In the genomic region with DNA sequence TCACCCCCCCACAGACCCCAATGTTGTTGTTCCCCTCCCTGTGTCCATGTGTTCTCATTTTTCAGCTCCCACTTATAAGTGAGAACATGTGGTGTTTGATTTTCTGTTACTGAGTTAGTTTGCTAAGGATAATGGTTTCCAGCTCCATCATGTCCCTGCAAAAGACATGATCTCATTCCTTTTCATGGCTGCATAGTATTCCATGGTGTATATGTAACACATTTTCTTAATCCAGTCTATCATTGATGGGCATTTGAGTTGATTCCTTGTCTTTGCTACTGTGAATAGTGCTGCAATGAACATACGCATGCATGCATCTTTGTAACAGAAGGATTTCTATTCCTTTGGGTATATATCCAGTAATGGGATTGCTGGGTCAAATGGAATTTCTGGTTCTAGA, we compare ENCODE assay signal across 4 cellular contexts.
DNase-seq lines count a peak whose midpoint lies in the region; ATAC-seq, FAIRE-seq and TF ChIP-seq lines count a peak whose summit lies in the region.
"Not testable (repeated sequence)": the region's sequence is repeated elsewhere in the genome, so short reads cannot be mapped to it uniquely, and the experiment has no call there.

No MANE protein-coding gene starts in this region.

- H3K4me1 ChIP-seq in HEK293 (ENCODE audit: control insufficient read depth, insufficient read depth, low read length); K562 (replicated peaks in 1 of 2; ENCODE audit: control insufficient read depth in 2 of 2, insufficient read depth in 2 of 2, low read length in 2 of 2): not testable (repeated sequence)

- intact Hi-C loops in K562 (cut with micrococcal nuclease), result not testable (repeated sequence)

- H3K9me3 Mint-ChIP-seq in glutamatergic neuron (ENCODE audit: unreplicated experiment), result not testable (repeated sequence)

- TF ChIP-seq EP300 in K562 (IDR thresholded peaks at IDR 0.05; ENCODE audit: low read length), result not testable (repeated sequence)

- not testable (repeated sequence) for H3K79me2 ChIP-seq in K562 (ENCODE audit: control insufficient read depth, insufficient read depth, low read length)

- 8% methylated on average over 1 of the region's 1 CpG for WGBS in K562 (ENCODE audit: insufficient coverage, low coverage, missing lambda C conversion rate)

- not testable (repeated sequence) for H3K4me3 Mint-ChIP-seq in glutamatergic neuron (ENCODE audit: unreplicated experiment)

- DNase-seq in K562 (ENCODE audit: extremely low read depth in 1 of 4, low spot score in 3 of 4); glutamatergic neuron; urothelium cell line (ENCODE audit: low spot score): not testable (repeated sequence)

- H3K9me1 ChIP-seq in K562 (ENCODE audit: control insufficient read depth, insufficient read depth, low read length), result not testable (repeated sequence)

- BruUV-seq in K562 (replicated peaks; lab: Mats Ljungman, UMichigan), result not testable (repeated sequence)

- not testable (repeated sequence) for H4K20me1 ChIP-seq in K562 (replicated peaks; ENCODE audit: control insufficient read depth, insufficient read depth, low read length)

- POLR2A ChIA-PET in HEK293 (lab: Yijun Ruan, JAX); K562 (lab: Yijun Ruan, JAX): not testable (repeated sequence)

- not testable (repeated sequence) for H3K36me3 ChIP-seq in HEK293 (ENCODE audit: control insufficient read depth in 2 of 2, insufficient read depth in 1 of 2, low read length in 2 of 2); K562 (ENCODE audit: control insufficient read depth, insufficient read depth, low read length)

- not testable (repeated sequence) for TF ChIP-seq POLR2A in K562 (conservative IDR thresholded peaks at IDR 0.05)

- TF ChIP-seq RAD21 in K562 (CRISPR knock-in tag; conservative IDR thresholded peaks at IDR 0.05 in 1 of 2, IDR thresholded peaks at IDR 0.05 in 1 of 2), result not testable (repeated sequence)

- H3K27ac Mint-ChIP-seq in glutamatergic neuron (ENCODE audit: unreplicated experiment), result peak overlapping the region; percentile 17

- CTCF ChIA-PET in HEK293 (lab: Yijun Ruan, JAX), result interaction anchor here (0.7 kb wide), 1 partner anchor 258 kb away, joined by 5 read pairs; no protein-coding TSS in a partner anchor
- CTCF ChIA-PET in K562 (lab: Yijun Ruan, JAX; ENCODE audit: low intra/inter-chr PET ratio), result not testable (repeated sequence)

- TF ChIP-seq CTCF in HEK293 (tag by site-specific recombination; IDR thresholded peaks at IDR 0.05); K562 (IDR thresholded peaks at IDR 0.05 in 2 of 3, conservative IDR thresholded peaks at IDR 0.05 in 1 of 3; ENCODE audit: insufficient read depth in 2 of 3, low read depth in 1 of 3, low read length in 3 of 3); glutamatergic neuron (IDR thresholded peaks at IDR 0.05; ENCODE audit: partially characterized antibody, unreplicated experiment): not testable (repeated sequence)

- not testable (repeated sequence) for FAIRE-seq in K562 (lab: Jason Lieb, UNC)
- FAIRE-seq in urothelium cell line (lab: Jason Lieb, UNC), result peak; percentile 37

- not testable (repeated sequence) for H3K27me3 ChIP-seq in K562 (ENCODE audit: control insufficient read depth in 2 of 2, insufficient read depth in 2 of 2, low read length in 2 of 2)

- not testable (repeated sequence) for H3K9me3 ChIP-seq in HEK293 (ENCODE audit: control insufficient read depth, insufficient read depth, low read depth, low read length); K562 (replicated peaks; ENCODE audit: control insufficient read depth, insufficient read depth, low read depth, low read length)

- not testable (repeated sequence) for H3K36me3 Mint-ChIP-seq in glutamatergic neuron (ENCODE audit: unreplicated experiment)

- not testable (repeated sequence) for H2AFZ ChIP-seq in K562 (ENCODE audit: low read depth, low read length)

- H3K27ac ChIP-seq in HEK293 (ENCODE audit: extremely low read depth, low read depth, low read length); K562 (ENCODE audit: extremely low read depth, low read depth, low read length): not testable (repeated sequence)

- ATAC-seq in K562, result not testable (repeated sequence)

- not testable (repeated sequence) for H3K9ac ChIP-seq in K562 (ENCODE audit: insufficient read depth in 1 of 2, low read depth in 2 of 2, low read length in 2 of 2)

- H3K4me2 ChIP-seq in K562 (ENCODE audit: insufficient read depth, low read length), result not testable (repeated sequence)

- not testable (repeated sequence) for H3K27me3 Mint-ChIP-seq in glutamatergic neuron (ENCODE audit: unreplicated experiment)

- H3K4me3 ChIP-seq in HEK293 (ENCODE audit: low read depth, low read length); K562: not testable (repeated sequence)

- in situ Hi-C loops in K562 (cut with MboI), result not testable (repeated sequence)

- H3K4me1 Mint-ChIP-seq in glutamatergic neuron (ENCODE audit: low read depth, unreplicated experiment), result not testable (repeated sequence)

TF ChIP-seq in HEK293, 187 proteins besides CTCF, POLR2A, EP300 and RAD21:
- TF ChIP-seq ZNF146 (tag by site-specific recombination; IDR thresholded peaks at IDR 0.05), result peak; percentile 86

TF ChIP-seq in K562, 482 proteins besides CTCF, POLR2A, EP300 and RAD21:
- peak; percentile 73 for TF ChIP-seq ZNF146 (CRISPR knock-in tag; IDR thresholded peaks at IDR 0.05; ENCODE audit: unreplicated experiment)
